1 cellular context compared by ENCODE assay signal in the genomic region with DNA sequence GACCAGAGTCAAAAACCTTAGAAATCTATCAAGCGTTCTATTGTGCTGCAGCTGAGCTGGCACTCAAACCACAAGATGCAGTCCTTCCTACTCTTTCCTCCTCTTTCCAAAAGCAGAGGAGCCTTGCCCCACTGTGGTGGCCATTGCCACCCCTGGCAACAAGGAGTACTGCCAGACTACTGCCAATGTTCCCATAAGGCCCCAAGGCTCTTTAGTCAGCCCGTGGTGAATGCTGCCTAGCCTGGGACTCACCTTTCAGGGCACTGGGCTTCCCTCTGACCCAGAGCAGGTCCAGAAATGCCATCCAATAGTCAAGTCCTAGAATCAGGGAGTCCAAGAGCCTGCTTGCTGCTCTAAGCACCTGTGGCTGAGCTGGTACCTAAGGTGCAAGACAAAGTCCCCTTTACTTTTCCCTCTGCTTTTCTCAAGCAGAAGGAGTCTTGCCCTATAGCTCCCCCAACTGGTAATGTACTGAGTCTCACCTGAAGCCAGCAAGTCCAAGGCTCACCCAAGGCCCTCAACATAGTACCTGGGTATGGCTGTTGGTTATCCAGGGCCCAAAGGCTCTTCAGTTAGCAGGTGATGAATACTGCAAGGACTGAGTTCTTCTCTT.
TF ChIP-seq lines count a peak whose summit lies in the region.

No MANE protein-coding gene starts in this region.

TF ChIP-seq in K562, 482 proteins besides CTCF, POLR2A, EP300 and RAD21 (continued from another document):
- no peak for TF ChIP-seq YY1 (IDR thresholded peaks at IDR 0.05; ENCODE audit: borderline replicate concordance in 1 of 3, control insufficient read depth in 1 of 3, extremely low read depth in 1 of 3, insufficient read depth in 3 of 3, insufficient read length in 1 of 3, insufficient replicate concordance in 2 of 3, low read depth in 1 of 3, low read length in 2 of 3)
- no peak for TF ChIP-seq EWSR1 (IDR thresholded peaks at IDR 0.05; ENCODE audit: borderline replicate concordance, low read depth, partially characterized antibody)
- TF ChIP-seq EHMT2 (IDR thresholded peaks at IDR 0.05), result no peak
- no peak for TF ChIP-seq SMARCC2 (IDR thresholded peaks at IDR 0.05; ENCODE audit: low read depth)
- no peak for TF ChIP-seq ZNF347 (CRISPR knock-in tag; IDR thresholded peaks at IDR 0.05; ENCODE audit: low read depth)
- TF ChIP-seq, protein P1, sequence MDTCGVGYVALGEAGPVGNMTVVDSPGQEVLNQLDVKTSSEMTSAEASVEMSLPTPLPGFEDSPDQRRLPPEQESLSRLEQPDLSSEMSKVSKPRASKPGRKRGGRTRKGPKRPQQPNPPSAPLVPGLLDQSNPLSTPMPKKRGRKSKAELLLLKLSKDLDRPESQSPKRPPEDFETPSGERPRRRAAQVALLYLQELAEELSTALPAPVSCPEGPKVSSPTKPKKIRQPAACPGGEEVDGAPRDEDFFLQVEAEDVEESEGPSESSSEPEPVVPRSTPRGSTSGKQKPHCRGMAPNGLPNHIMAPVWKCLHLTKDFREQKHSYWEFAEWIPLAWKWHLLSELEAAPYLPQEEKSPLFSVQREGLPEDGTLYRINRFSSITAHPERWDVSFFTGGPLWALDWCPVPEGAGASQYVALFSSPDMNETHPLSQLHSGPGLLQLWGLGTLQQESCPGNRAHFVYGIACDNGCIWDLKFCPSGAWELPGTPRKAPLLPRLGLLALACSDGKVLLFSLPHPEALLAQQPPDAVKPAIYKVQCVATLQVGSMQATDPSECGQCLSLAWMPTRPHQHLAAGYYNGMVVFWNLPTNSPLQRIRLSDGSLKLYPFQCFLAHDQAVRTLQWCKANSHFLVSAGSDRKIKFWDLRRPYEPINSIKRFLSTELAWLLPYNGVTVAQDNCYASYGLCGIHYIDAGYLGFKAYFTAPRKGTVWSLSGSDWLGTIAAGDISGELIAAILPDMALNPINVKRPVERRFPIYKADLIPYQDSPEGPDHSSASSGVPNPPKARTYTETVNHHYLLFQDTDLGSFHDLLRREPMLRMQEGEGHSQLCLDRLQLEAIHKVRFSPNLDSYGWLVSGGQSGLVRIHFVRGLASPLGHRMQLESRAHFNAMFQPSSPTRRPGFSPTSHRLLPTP (IDR thresholded peaks at IDR 0.05; ENCODE audit: borderline replicate concordance, extremely low read depth, insufficient read length), result no peak
- no peak for TF ChIP-seq GABPA (tag; conservative IDR thresholded peaks at IDR 0.05; ENCODE audit: low read depth)
